1 cellular context compared by ENCODE assay signal in the genomic region with DNA sequence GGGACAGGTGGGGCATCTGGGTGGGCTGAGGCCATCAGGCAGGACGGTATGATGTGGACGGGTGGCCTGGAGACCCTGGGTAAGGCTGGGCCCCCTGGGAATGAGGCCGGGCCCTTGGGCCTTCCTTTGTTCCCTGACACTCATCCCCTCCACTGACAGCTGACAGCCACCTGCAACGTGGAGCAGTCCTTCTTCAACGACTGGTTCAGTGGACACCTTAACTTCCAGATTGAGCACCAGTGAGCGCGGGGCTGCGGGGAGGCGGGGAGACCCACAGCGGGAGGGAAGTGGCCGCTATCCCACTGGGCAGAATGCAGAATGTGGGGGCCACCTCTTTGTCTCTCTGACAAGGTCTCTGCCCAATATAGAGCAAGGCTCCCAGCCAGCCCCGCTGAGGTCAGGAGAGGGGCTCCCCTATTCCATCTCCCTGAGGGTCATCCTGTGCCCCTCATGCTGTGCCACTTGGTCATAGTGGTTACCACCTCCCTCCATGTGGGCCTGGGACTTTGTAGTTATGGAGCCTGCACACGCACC.
TF ChIP-seq lines count a peak whose summit lies in the region.

No MANE protein-coding gene starts in this region.

TF ChIP-seq in GM12878, 131 proteins besides CTCF, POLR2A, EP300 and RAD21:
- no peak for TF ChIP-seq PML (IDR thresholded peaks at IDR 0.05; ENCODE audit: low read length)
